Comparison of ENCODE assay signal across 12 cellular contexts in genomic region chr7:23539494-23539907, GRCh38. TPM values are rescaled to one million over a fixed set of nuclear protein-coding genes. Genes with fewer than 3 reads are reported as not detected.
DNase-seq lines count a peak whose midpoint lies in the region; ATAC-seq and TF ChIP-seq lines count a peak whose summit lies in the region.
"Had no signal": no experiment of that assay in that cellular context is flagged by ENCODE, and none has a peak within 500 bp of the region (broad histone marks: within the 10 kb centered on the region; RNA-seq: fewer than 3 reads in every experiment).

No MANE protein-coding gene starts in this region.

- H3K4me1 ChIP-seq in MM.1S (ENCODE audit: low read length): peaks cover 15% of the 10 kb centered on the region
- H3K4me1 ChIP-seq: ascending aorta had no signal

- peaks cover 0 to 2% (median 0%) of the 10 kb centered on the region in 3 donors for H3K27me3 Mint-ChIP-seq in immature natural killer cell (ENCODE audit: low read depth in 3 of 3)

- H2AFZ ChIP-seq in MM.1S (ENCODE audit: low read length): peak overlapping the region; percentile 45

- peaks cover 15% of the 10 kb centered on the region for H3F3A ChIP-seq in MM.1S (ENCODE audit: insufficient read depth, low read length)

- peaks cover 13 to 15% of the 10 kb centered on the region in 2 donors for H3K4me1 Mint-ChIP-seq in immature natural killer cell
- H3K4me1 Mint-ChIP-seq: nephron progenitor cell had no signal

- H3K9me2 ChIP-seq in MM.1S (replicated peaks; ENCODE audit: insufficient read depth, low read length): no peaks in the 10 kb centered on the region

- H3K9ac ChIP-seq in MM.1S (ENCODE audit: low read length): peak overlapping the region; percentile 1; the same call in 1 of the 2 replicates

- no peaks in the 10 kb centered on the region for H3K9me3 Mint-ChIP-seq in immature natural killer cell

- peak overlapping the region; percentile 26 for H3K4me3 ChIP-seq in MM.1S (ENCODE audit: low read length)
- H3K4me3 ChIP-seq: ascending aorta had no signal

- no peaks in the 10 kb centered on the region for H3K36me3 Mint-ChIP-seq in immature natural killer cell

- no peaks in the 10 kb centered on the region for H3K36me3 ChIP-seq in MM.1S (replicated peaks; ENCODE audit: insufficient read depth, low read length)
- H3K36me3 ChIP-seq: ascending aorta had no signal

- H3K27me3 ChIP-seq in MM.1S (replicated peaks; ENCODE audit: insufficient read depth, low read length): no peaks in the 10 kb centered on the region
- H3K27me3 ChIP-seq: ascending aorta had no signal

- no peaks in the 10 kb centered on the region for H3K79me2 ChIP-seq in MM.1S (ENCODE audit: low read length)

- H3K9me3 ChIP-seq in MM.1S (replicated peaks; ENCODE audit: insufficient read depth, low read length): no peaks in the 10 kb centered on the region
- H3K9me3 ChIP-seq: ascending aorta had no signal

- peak overlapping the region; percentile 64 to 95 (median 88) for H3K27ac Mint-ChIP-seq in immature natural killer cell
- H3K27ac Mint-ChIP-seq: nephron progenitor cell had no signal

- peak overlapping the region; percentile 56; the same call in 1 of the 2 replicates for H3K27ac ChIP-seq in MM.1S (ENCODE audit: low read length)
- H3K27ac ChIP-seq: ascending aorta had no signal

- H3K4me2 ChIP-seq in MM.1S (ENCODE audit: low read depth, low read length): peak overlapping the region; percentile 73

- TF ChIP-seq CTCF in MM.1S (IDR thresholded peaks at IDR 0.05; ENCODE audit: low read length): no peak

- H3K4me3 Mint-ChIP-seq in immature natural killer cell: peak overlapping the region; percentile 53 to 82 (median 72)
- H3K4me3 Mint-ChIP-seq: nephron progenitor cell had no signal

- H4K20me1 ChIP-seq in MM.1S (ENCODE audit: insufficient read depth, low read length): no peaks in the 10 kb centered on the region

- peak; percentile 55 for DNase-seq in MM.1S
- peak in 2 of 3 donors; percentile 29 to 34 for DNase-seq in immature natural killer cell
- DNase-seq in SKM-1 (lab: John Stamatoyannopoulos, UW; ENCODE audit: unreplicated experiment): no peak
- no peak for DNase-seq in activated CD8-positive, alpha-beta memory T cell treated with anti-CD3 and anti-CD28 coated beads, Interleukin-2, amount 50 U/mL, for 48 hours
- no peak for DNase-seq in kidney glomerular epithelial cell (lab: John Stamatoyannopoulos, UW)
- no peak for DNase-seq in SW480 (ENCODE audit: low spot score)
- DNase-seq: foreskin fibroblast, NCI-H1436 treated with DMSO at 0.1 percent for 48 hours, nephron progenitor cell had no signal

- ATAC-seq in GM18511 (IDR thresholded peaks at IDR 0.05; ENCODE audit: unreplicated experiment) (peak; percentile 87), GM21619 (IDR thresholded peaks at IDR 0.05; ENCODE audit: unreplicated experiment) (peak; percentile 74)

RNA-seq across cellular contexts. Expression of gene TRA2A, which starts 7.7 kb away (rescaled TPM):
- 10 to 100 TPM; 34.8 to 44.0 (median 40.6) TPM for polyA plus RNA-seq in immature natural killer cell

RNA-seq across cellular contexts. Expression of gene CCDC126, which starts 57.7 kb away (rescaled TPM):
- 10 to 100 TPM; 13.8 to 23.7 (median 14.9) TPM for polyA plus RNA-seq in immature natural killer cell

Comparison
In these comparisons a context has a peak if more than half of its experiments do, and no peak if none do; other contexts are left out.
1. DNase-seq: peak in MM.1S (single experiment) and immature natural killer cell (2 of 3); none in SKM-1 (single experiment), activated CD8-positive, alpha-beta memory T cell treated with anti-CD3 and anti-CD28 coated beads, Interleukin-2, amount 50 U/mL, for 48 hours (single experiment), kidney glomerular epithelial cell (single experiment) and SW480 (single experiment).